19 cellular contexts compared by ENCODE assay signal in the genomic region with DNA sequence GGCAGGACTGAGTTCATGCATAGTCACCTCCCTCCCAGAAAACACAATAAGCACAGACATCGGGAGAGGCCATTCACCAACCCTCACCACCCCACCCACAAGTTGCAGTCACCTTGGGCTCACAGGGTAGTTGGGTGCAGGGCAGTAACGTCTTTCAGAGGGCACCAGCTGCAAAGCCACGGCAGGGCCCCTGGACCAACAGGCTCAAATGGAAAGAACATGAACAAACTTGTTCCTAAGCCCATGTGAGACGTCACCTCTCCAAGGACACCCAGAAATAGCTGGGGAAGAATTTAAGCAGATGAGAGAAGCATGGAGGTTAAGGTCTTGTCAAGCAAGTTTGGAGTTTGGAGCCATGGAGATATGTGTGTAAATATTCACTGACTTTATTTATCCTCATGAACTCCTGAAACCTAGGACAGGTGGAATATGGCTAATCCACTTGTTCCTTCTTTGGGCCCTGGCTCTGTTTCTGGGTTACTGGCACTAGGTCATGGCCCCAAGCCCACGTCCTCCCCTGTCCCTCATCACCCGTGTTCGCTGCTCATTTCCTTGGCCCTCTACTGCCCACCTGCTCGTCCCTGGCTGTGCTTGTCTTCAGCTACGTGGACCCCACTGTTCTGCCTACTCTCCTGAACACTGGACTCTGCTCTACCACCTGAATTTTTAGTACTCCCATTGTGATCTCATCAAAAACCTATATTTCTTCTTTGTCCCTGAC. TPM values are rescaled to one million over a fixed set of nuclear protein-coding genes. Genes with fewer than 3 reads are reported as not detected.
A peak's percentile ranks its signal among the peaks of the same experiment; 100 is the strongest.
DNase-seq lines count a peak whose midpoint lies in the region; ATAC-seq and TF ChIP-seq lines count a peak whose summit lies in the region.
"Had no signal": no experiment of that assay in that cellular context is flagged by ENCODE, and none has a peak within 500 bp of the region (broad histone marks: within the 10 kb centered on the region; RNA-seq: fewer than 3 reads in every experiment).

No MANE protein-coding gene starts in this region.

- peaks cover 0 to 12% of the 10 kb centered on the region in 2 experiments; a peak in 3 of 4 replicates for H3K79me1 ChIP-seq in IMR-90 (ENCODE audit: low read depth in 1 of 2, low read length in 2 of 2)
- H3K79me1 ChIP-seq in trophoblast cell (ENCODE audit: low read length) = no peaks in the 10 kb centered on the region

- H3K9ac ChIP-seq in IMR-90 (ENCODE audit: low read depth, low read length) = no peak overlapping the region
- no peak overlapping the region for H3K9ac ChIP-seq in trophoblast cell (ENCODE audit: low read length)

- H3K36me3 ChIP-seq in GM23338 (ENCODE audit: insufficient read depth) = no peaks in the 10 kb centered on the region
- H3K36me3 ChIP-seq in IMR-90 (ENCODE audit: control insufficient read depth, insufficient read depth, low read length) = no peaks in the 10 kb centered on the region
- H3K36me3 ChIP-seq in trophoblast cell (ENCODE audit: control insufficient read depth in 1 of 2, insufficient read depth in 2 of 2, low read length in 2 of 2) = no peaks in the 10 kb centered on the region
- H3K36me3 ChIP-seq: HAP-1, Peyer's patch, SJSA1 had no signal

- no peak overlapping the region for H3K4me3 ChIP-seq in GM23338
- H3K4me3 ChIP-seq in IMR-90 (ENCODE audit: insufficient read depth, low read depth, low read length) = no peak overlapping the region
- no peak overlapping the region for H3K4me3 ChIP-seq in dorsolateral prefrontal cortex
- peak overlapping the region; percentile 3 for H3K4me3 ChIP-seq in trophoblast cell (ENCODE audit: low read depth, low read length)
- H3K4me3 ChIP-seq: HAP-1, K562, Peyer's patch, SJSA1 had no signal

- H3K18ac ChIP-seq in IMR-90 (ENCODE audit: low read depth, low read length) (no peak overlapping the region), trophoblast cell (ENCODE audit: low read length) (no peak overlapping the region)

- no peak overlapping the region for H4K12ac ChIP-seq in trophoblast cell (ENCODE audit: low read depth, low read length)

- H4K8ac ChIP-seq in IMR-90 (ENCODE audit: low read depth in 2 of 2, low read length in 2 of 2) (no peak overlapping the region), trophoblast cell (ENCODE audit: low read depth, low read length) (no peak overlapping the region)

- H3K4me2 ChIP-seq in GM23338 = no peak overlapping the region
- no peak overlapping the region for H3K4me2 ChIP-seq in IMR-90 (ENCODE audit: low read depth, low read length)
- H3K4me2 ChIP-seq in trophoblast cell (ENCODE audit: low read length) = no peak overlapping the region

- H3F3A ChIP-seq in GM23338 (replicated peaks; ENCODE audit: low read depth) = no peaks in the 10 kb centered on the region

- H3K27ac ChIP-seq in GM23338 (ENCODE audit: low read depth) (no peak overlapping the region), IMR-90 (ENCODE audit: insufficient read depth, low read length) (no peak overlapping the region), dorsolateral prefrontal cortex (peak overlapping the region in 41 of 59 donors; percentile 5 to 83 (median 66)), trophoblast cell (ENCODE audit: low read depth, low read length) (no peak overlapping the region)
- H3K27ac ChIP-seq: Peyer's patch, SJSA1 had no signal

- H3K23ac ChIP-seq in IMR-90 (ENCODE audit: low read depth, low read length) (no peak overlapping the region), trophoblast cell (ENCODE audit: low read length) (no peak overlapping the region)

- no peak overlapping the region for H2BK15ac ChIP-seq in IMR-90 (ENCODE audit: low read depth, low read length)

- no peak overlapping the region for H3K56ac ChIP-seq in IMR-90 (ENCODE audit: extremely low read depth, insufficient read depth, low read length)

- no peaks in the 10 kb centered on the region for H3K79me2 ChIP-seq in GM23338 (replicated peaks; ENCODE audit: insufficient read depth)
- H3K79me2 ChIP-seq in trophoblast cell (ENCODE audit: control insufficient read depth, insufficient read depth, low read length, poor library complexity) = no peaks in the 10 kb centered on the region

- no peak for TF ChIP-seq POLR2A in IMR-90 (IDR thresholded peaks at IDR 0.05; ENCODE audit: low read depth, low read length)

- H3K27me3 ChIP-seq in GM23338 (ENCODE audit: insufficient read depth) (no peaks in the 10 kb centered on the region), IMR-90 (ENCODE audit: control insufficient read depth, insufficient read depth, low read length) (no peaks in the 10 kb centered on the region), dorsolateral prefrontal cortex (no peaks in the 10 kb centered on the region), trophoblast cell (ENCODE audit: insufficient read depth, low read length) (no peaks in the 10 kb centered on the region)
- H3K27me3 ChIP-seq: Peyer's patch, SJSA1 had no signal

- dilution Hi-C loops in IMR-90 (cut with HindIII; ENCODE audit: low sequenced_read_pairs, unreplicated experiment) = no loop called here

- H2BK120ac ChIP-seq in IMR-90 (ENCODE audit: low read depth, low read length) = no peak overlapping the region
- H2BK120ac ChIP-seq in trophoblast cell (ENCODE audit: insufficient read depth, low read length, poor library complexity) = no peak overlapping the region

- H2BK12ac ChIP-seq in trophoblast cell (ENCODE audit: low read length) = no peak overlapping the region

- DNase-seq in GM23338 (ENCODE audit: low spot score) = no peak
- DNase-seq in IMR-90 = no peak
- DNase-seq in dorsolateral prefrontal cortex = no peak
- DNase-seq in trophoblast cell = no peak
- DNase-seq in stimulated activated CD4-positive, alpha-beta T cell treated with anti-CD3 and anti-CD28 coated beads, Interleukin-2, amount 100 ng/mL, for 48 hours = no peak
- DNase-seq in NCI-H187 treated with DMSO at 0.1 percent for 48 hours (lab: John Stamatoyannopoulos, UW) = no peak
- no peak for DNase-seq in activated CD4-positive, alpha-beta memory T cell treated with anti-CD3 and anti-CD28 coated beads for 36 hours
- DNase-seq: CD4-positive, CD25-positive, alpha-beta regulatory T cell; EL; NCI-H1105 treated with DMSO at 0.1 percent for 48 hours; NCI-H2081 treated with DMSO at 0.1 percent for 48 hours; NCI-H2171 treated with DMSO at 0.1 percent for 48 hours; NCI-H446; NCI-H526; Peyer's patch had no signal

- no CpG with 5 or more reads among the region's 9 CpGs for WGBS in IMR-90 (ENCODE audit: extremely low coverage in 2 of 2, insufficient read length in 1 of 2), 2 experiments
- WGBS in trophoblast cell (ENCODE audit: extremely low coverage, insufficient coverage, insufficient read length) = no CpG with 5 or more reads among the region's 9 CpGs

- ATAC-seq in GM23338 (no peak), IMR-90 (ENCODE audit: low read depth) (no peak), HG03442 (IDR thresholded peaks at IDR 0.05; ENCODE audit: unreplicated experiment) (no peak)
- ATAC-seq: K562 had no signal

- intact Hi-C loops in IMR-90 (cut with micrococcal nuclease) (no loop called here), dorsolateral prefrontal cortex (cut with DNase I) (no loop called here)
- intact Hi-C loops in activated CD4-positive, alpha-beta memory T cell treated with anti-CD3 and anti-CD28 coated beads for 36 hours (cut with micrococcal nuclease) = no loop called here

- peaks cover 3% of the 10 kb centered on the region; the same call in 1 of the 3 replicates for H3K9me3 Mint-ChIP-seq in GM23338
- no peaks in the 10 kb centered on the region for H3K9me3 Mint-ChIP-seq in activated CD4-positive, alpha-beta memory T cell treated with anti-CD3 and anti-CD28 coated beads for 36 hours

- H4K5ac ChIP-seq in IMR-90 (ENCODE audit: low read depth, low read length) = no peak overlapping the region

- peak overlapping the region; percentile 58 for H3K27ac Mint-ChIP-seq in GM23338
- no peak overlapping the region for H3K27ac Mint-ChIP-seq in activated CD4-positive, alpha-beta memory T cell treated with anti-CD3 and anti-CD28 coated beads for 36 hours
- H3K27ac Mint-ChIP-seq: CD4-positive, CD25-positive, alpha-beta regulatory T cell had no signal

- H3K9me3 ChIP-seq in IMR-90 (ENCODE audit: control insufficient read depth, insufficient read depth, low read length) (no peaks in the 10 kb centered on the region), trophoblast cell (ENCODE audit: insufficient read depth, low read depth, low read length) (peaks cover 1% of the 10 kb centered on the region)
- H3K9me3 ChIP-seq: HAP-1, Peyer's patch, SJSA1 had no signal

- H4K20me1 ChIP-seq in GM23338 (replicated peaks; ENCODE audit: insufficient read depth) = no peaks in the 10 kb centered on the region
- H4K20me1 ChIP-seq in IMR-90 (ENCODE audit: insufficient read depth, low read length) = no peaks in the 10 kb centered on the region

- H3K4ac ChIP-seq in IMR-90 (ENCODE audit: low read depth, low read length) (no peak overlapping the region), trophoblast cell (ENCODE audit: low read depth, low read length) (no peak overlapping the region)

- H2AK9ac ChIP-seq in IMR-90 (replicated peaks; ENCODE audit: low read depth, low read length, poor library complexity) = no peak overlapping the region

- H2AK5ac ChIP-seq in IMR-90 (ENCODE audit: low read depth, low read length) (peak overlapping the region; percentile 29; the same call in 1 of the 2 replicates), trophoblast cell (ENCODE audit: low read length) (no peak overlapping the region)

- no peak overlapping the region for H2BK20ac ChIP-seq in IMR-90 (ENCODE audit: low read depth, low read length)

- CTCF ChIA-PET in IMR-90 (lab: Yijun Ruan, JAX) = no interaction called here
- CTCF ChIA-PET in activated CD4-positive, alpha-beta memory T cell treated with anti-CD3 and anti-CD28 coated beads for 36 hours (lab: Charles Lee) = no interaction called here

- no peak for TF ChIP-seq CTCF in GM23338 (conservative IDR thresholded peaks at IDR 0.05; ENCODE audit: low read depth in 2 of 2)
- no peak for TF ChIP-seq CTCF in IMR-90 (conservative IDR thresholded peaks at IDR 0.05; ENCODE audit: low read depth, low read length)
- TF ChIP-seq CTCF in dorsolateral prefrontal cortex (IDR thresholded peaks at IDR 0.05 in 54 of 56, conservative IDR thresholded peaks at IDR 0.05 in 2 of 56; ENCODE audit: low read depth in 1 of 56, partially characterized antibody in 56 of 56) = no peak

- H2AFZ ChIP-seq in GM23338 = no peak overlapping the region
- no peak overlapping the region for H2AFZ ChIP-seq in IMR-90 (replicated peaks; ENCODE audit: low read length, poor library complexity)
- no peak overlapping the region for H2AFZ ChIP-seq in trophoblast cell (ENCODE audit: insufficient read depth, low read length, poor library complexity)

- no peak overlapping the region for H3K14ac ChIP-seq in IMR-90 (replicated peaks; ENCODE audit: low read depth, low read length)
- no peak overlapping the region for H3K14ac ChIP-seq in trophoblast cell (ENCODE audit: low read length)

- H3K9me2 ChIP-seq in GM23338 (ENCODE audit: insufficient read depth) = peaks cover 3% of the 10 kb centered on the region; the same call in 1 of the 2 replicates

- H4K91ac ChIP-seq in IMR-90 (ENCODE audit: insufficient read depth, low read depth, low read length) (no peak overlapping the region), trophoblast cell (ENCODE audit: low read depth, low read length) (no peak overlapping the region)

- H3K9me1 ChIP-seq in IMR-90 (ENCODE audit: insufficient read depth, low read length) = 0 out of 2 replicates have a peak, but pooled peaks cover 2% of the 10 kb centered on the region

- peaks cover 6% of the 10 kb centered on the region; the same call in 1 of the 3 replicates for H3K36me3 Mint-ChIP-seq in GM23338 (ENCODE audit: low read depth)
- H3K36me3 Mint-ChIP-seq in activated CD4-positive, alpha-beta memory T cell treated with anti-CD3 and anti-CD28 coated beads for 36 hours = no peaks in the 10 kb centered on the region
- H3K36me3 Mint-ChIP-seq: CD4-positive, CD25-positive, alpha-beta regulatory T cell had no signal

- H2BK5ac ChIP-seq in IMR-90 (ENCODE audit: low read depth, low read length, poor library complexity, severe bottlenecking) (no peak overlapping the region), trophoblast cell (ENCODE audit: low read depth, low read length, poor library complexity) (no peak overlapping the region)

- no peak overlapping the region for H3K4me3 Mint-ChIP-seq in GM23338
- H3K4me3 Mint-ChIP-seq in activated CD4-positive, alpha-beta memory T cell treated with anti-CD3 and anti-CD28 coated beads for 36 hours = no peak overlapping the region
- H3K4me3 Mint-ChIP-seq: CD4-positive, CD25-positive, alpha-beta regulatory T cell had no signal

- H3K4me1 ChIP-seq in GM23338 (ENCODE audit: insufficient read depth) = no peaks in the 10 kb centered on the region
- H3K4me1 ChIP-seq in IMR-90 (ENCODE audit: control insufficient read depth, insufficient read depth, low read length) = no peaks in the 10 kb centered on the region
- H3K4me1 ChIP-seq in trophoblast cell (ENCODE audit: control insufficient read depth in 1 of 2, insufficient read depth in 2 of 2, low read length in 2 of 2) = no peaks in the 10 kb centered on the region
- H3K4me1 ChIP-seq: HAP-1, Peyer's patch, SJSA1 had no signal

- H3K27me3 Mint-ChIP-seq in GM23338 (ENCODE audit: insufficient read depth, low read depth, poor library complexity) = peaks cover 4% of the 10 kb centered on the region
- peaks cover 2% of the 10 kb centered on the region for H3K27me3 Mint-ChIP-seq in activated CD4-positive, alpha-beta memory T cell treated with anti-CD3 and anti-CD28 coated beads for 36 hours

- BruUV-seq in IMR-90 (replicated peaks; lab: Mats Ljungman, UMichigan) = no TSS peak

- POLR2A ChIA-PET in IMR-90 (lab: Charles Lee; ENCODE audit: unreplicated experiment) = no interaction called here
- POLR2A ChIA-PET in activated CD4-positive, alpha-beta memory T cell treated with anti-CD3 and anti-CD28 coated beads for 36 hours (lab: Charles Lee) = no interaction called here

- H3K4me1 Mint-ChIP-seq in GM23338 = peaks cover 3% of the 10 kb centered on the region
- no peaks in the 10 kb centered on the region for H3K4me1 Mint-ChIP-seq in activated CD4-positive, alpha-beta memory T cell treated with anti-CD3 and anti-CD28 coated beads for 36 hours (ENCODE audit: low read depth)
- H3K4me1 Mint-ChIP-seq: CD4-positive, CD25-positive, alpha-beta regulatory T cell had no signal

- in situ Hi-C loops in IMR-90 (cut with MboI; ENCODE audit: low sequenced_read_pairs) = no loop called here

- no peak for TF ChIP-seq RAD21 in IMR-90 (IDR thresholded peaks at IDR 0.05; ENCODE audit: low read length)

RNA-seq across cellular contexts. Expression of a gene that starts 40.4 kb away (rescaled TPM):
- total RNA-seq in GM23338 (2014; rRNA removed; shearing (Covaris generic)) = 58.7 and 60.6 TPM in 2 replicates
- polyA plus RNA-seq in GM23338 (2016; fragmentation: Nextera tagmentation; extraction: Ambion mirVana) = 13.0 and 13.8 TPM in 2 replicates
- total RNA-seq in IMR-90 (2012; rRNA removed) = 121 and 174 TPM in 2 replicates
- 12.1 and 14.7 TPM in 2 replicates for polyA plus RNA-seq in IMR-90 (2012; rRNA removed)
- 5.2 and 9.7 TPM in 2 replicates for polyA plus RNA-seq in IMR-90 (2012; cell fraction: cytosol; rRNA removed)
- polyA plus RNA-seq in IMR-90 (2012; cell fraction: nucleus; rRNA removed; ENCODE audit: low replicate concordance) = 12.1 and 25.9 TPM in 2 replicates
- 10 to 100 TPM; 45.4 to 95.1 (median 74.8) TPM for total RNA-seq in dorsolateral prefrontal cortex
- polyA plus RNA-seq in trophoblast cell (2013) = 13.0 and 13.3 TPM in 2 replicates
- 10 to 100 TPM; 32.4 to 33.5 TPM for total RNA-seq in activated CD4-positive, alpha-beta memory T cell treated with anti-CD3 and anti-CD28 coated beads for 36 hours

Comparison
In these comparisons a context has a peak if more than half of its experiments do, and no peak if none do; other contexts are left out.
1. H3K27ac ChIP-seq: peak in dorsolateral prefrontal cortex (41 of 59); none in GM23338 (single experiment), IMR-90 (single experiment) and trophoblast cell (single experiment).